Comparison of ENCODE assay signal across 8 cellular contexts in the genomic region with DNA sequence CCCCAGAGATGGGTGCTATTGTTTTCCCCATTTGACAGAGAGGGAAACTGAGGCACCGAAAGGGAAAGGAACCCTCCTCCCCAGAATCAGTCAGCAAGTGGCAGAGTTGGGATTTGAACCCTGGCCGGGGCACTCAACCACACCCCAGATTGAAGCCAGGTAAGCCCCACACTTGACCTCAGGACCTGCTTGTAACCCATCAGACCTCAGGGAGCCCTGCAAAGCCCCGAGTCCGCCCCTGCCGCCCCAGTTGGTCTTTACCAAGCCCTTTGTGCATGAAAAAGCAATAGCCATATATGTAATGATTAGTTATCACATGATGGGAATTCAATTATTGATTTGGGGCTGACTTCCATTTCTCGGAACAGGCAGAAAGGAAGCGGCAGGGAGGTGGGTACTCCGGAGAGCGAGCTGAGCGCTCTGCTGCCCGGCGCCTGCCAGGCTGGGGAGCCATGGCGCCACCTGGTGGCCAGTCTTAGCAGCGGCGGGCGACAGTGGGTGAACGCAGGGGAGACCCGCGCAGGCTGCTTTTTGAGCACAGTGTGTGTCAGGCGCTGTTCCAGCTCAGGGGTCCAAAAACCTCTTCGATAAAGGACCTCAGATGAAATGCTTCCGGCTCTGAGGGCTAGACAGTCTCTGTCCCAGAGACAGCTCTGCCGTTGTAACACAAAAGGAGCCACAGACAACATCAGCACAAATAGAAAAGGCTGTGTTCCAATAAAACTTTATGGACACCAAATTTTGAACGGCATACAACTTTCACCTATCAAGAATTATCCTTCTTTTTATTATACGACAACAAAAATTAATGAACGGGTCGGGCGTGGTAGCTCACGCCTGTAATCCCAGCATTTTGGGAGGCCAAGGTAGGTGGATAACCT.
A peak's percentile ranks its signal among the peaks of the same experiment; 100 is the strongest.
DNase-seq lines count a peak whose midpoint lies in the region; ATAC-seq and TF ChIP-seq lines count a peak whose summit lies in the region.

No MANE protein-coding gene starts in this region.

- H3K27ac ChIP-seq in right atrium auricular region = no peak overlapping the region
- H3K27ac ChIP-seq in sigmoid colon = no peak overlapping the region

- H3K9me3 ChIP-seq in right atrium auricular region (no peaks in the 10 kb centered on the region), sigmoid colon (no peaks in the 10 kb centered on the region)

- H3K4me3 Mint-ChIP-seq in T-helper 2 cell treated with Interferon-gamma antibody and Interleukin-4, amounts not matched to agents 5 μg/mL and 100 μg/mL, for 36 hours = no peak overlapping the region

- peak; percentile 98 for TF ChIP-seq CTCF in LNCAP (IDR thresholded peaks at IDR 0.05)
- TF ChIP-seq CTCF in right atrium auricular region (IDR thresholded peaks at IDR 0.05) = peak; percentile 94 to 99
- TF ChIP-seq CTCF in sigmoid colon (IDR thresholded peaks at IDR 0.05) = peak; percentile 61 to 97 (median 82)

- intact Hi-C loops in sigmoid colon (cut with DNase I) = loop anchor here (1.0 to 5.0 kb wide), 2 partner anchors 312 to 612 kb away; no protein-coding TSS in a partner anchor

- H3K4me1 Mint-ChIP-seq in T-helper 2 cell treated with Interferon-gamma antibody and Interleukin-4, amounts not matched to agents 5 μg/mL and 100 μg/mL, for 36 hours (ENCODE audit: low read depth) = no peaks in the 10 kb centered on the region

- H3K9me3 Mint-ChIP-seq in T-helper 2 cell treated with Interferon-gamma antibody and Interleukin-4, amounts not matched to agents 5 μg/mL and 100 μg/mL, for 36 hours = no peaks in the 10 kb centered on the region

- H3K36me3 Mint-ChIP-seq in T-helper 2 cell treated with Interferon-gamma antibody and Interleukin-4, amounts not matched to agents 5 μg/mL and 100 μg/mL, for 36 hours (ENCODE audit: low read depth) = no peaks in the 10 kb centered on the region

- no peak for TF ChIP-seq EP300 in sigmoid colon (IDR thresholded peaks at IDR 0.05)

- H3K27me3 Mint-ChIP-seq in T-helper 2 cell treated with Interferon-gamma antibody and Interleukin-4, amounts not matched to agents 5 μg/mL and 100 μg/mL, for 36 hours (ENCODE audit: low read depth) = no peaks in the 10 kb centered on the region

- TF ChIP-seq POLR2A in sigmoid colon (IDR thresholded peaks at IDR 0.05) = no peak

- H3K4me1 ChIP-seq in right atrium auricular region (peaks cover 0 to 6% of the 10 kb centered on the region in 2 donors), sigmoid colon (peaks cover 0 to 4% (median 0%) of the 10 kb centered on the region in 4 donors)

- H3K36me3 ChIP-seq in right atrium auricular region (no peaks in the 10 kb centered on the region), sigmoid colon (no peaks in the 10 kb centered on the region)

- no peak overlapping the region for H3K27ac Mint-ChIP-seq in T-helper 2 cell treated with Interferon-gamma antibody and Interleukin-4, amounts not matched to agents 5 μg/mL and 100 μg/mL, for 36 hours

- DNase-seq in ELF-1 (ENCODE audit: low read depth, low spot score) (peak; percentile 86), amniotic epithelial cell (ENCODE audit: low read depth) (peak; percentile 13), right atrium auricular region (ENCODE audit: low spot score) (peak; percentile 61), sigmoid colon (peak; percentile 72), NCI-H774 (lab: John Stamatoyannopoulos, UW) (no peak)
- DNase-seq in T-helper 2 cell treated with Interferon-gamma antibody and Interleukin-4, amounts not matched to agents 5 μg/mL and 100 μg/mL, for 36 hours (ENCODE audit: low spot score) = peak; percentile 69

- 22 to 23% methylated on average over 29 of the region's 29 CpGs for WGBS in sigmoid colon, 2 donors

- H3K27me3 ChIP-seq in right atrium auricular region (no peaks in the 10 kb centered on the region), sigmoid colon (peaks cover 3 to 47% (median 13%) of the 10 kb centered on the region in 3 donors)

- no peak for ATAC-seq in GM18519 (IDR thresholded peaks at IDR 0.05; ENCODE audit: low FRiP score, unreplicated experiment)

- no peak overlapping the region for H3K4me3 ChIP-seq in right atrium auricular region
- no peak overlapping the region for H3K4me3 ChIP-seq in sigmoid colon
